In genomic region chr6:114955363-114955762, GRCh38 we compare ENCODE assay signal across 28 cellular contexts.
DNase-seq lines count a peak whose midpoint lies in the region; ATAC-seq, FAIRE-seq and TF ChIP-seq lines count a peak whose summit lies in the region.
"Had no signal": no experiment of that assay in that cellular context is flagged by ENCODE, and none has a peak within 500 bp of the region (broad histone marks: within the 10 kb centered on the region; RNA-seq: fewer than 3 reads in every experiment).

No MANE protein-coding gene starts in this region.

- no peak overlapping the region for H3K4me3 ChIP-seq in kidney (ENCODE audit: low read length in 2 of 2)
- H3K4me3 ChIP-seq: A549; BLaER1 treated with 17β-estradiol and CSF1 and Interleukin-3, amounts not matched to agents 10 nM and 100 nM had no signal

- H3K27ac ChIP-seq in kidney (ENCODE audit: low read depth in 2 of 2, low read length in 2 of 2): no peak overlapping the region
- H3K27ac ChIP-seq: A549; BLaER1 treated with 17β-estradiol and CSF1 and Interleukin-3, amounts not matched to agents 10 nM and 100 nM; KMS-11 had no signal

- DNase-seq in OCI-M1 (lab: John Stamatoyannopoulos, UW) (peak; percentile 79), HPDE6-E6E7 (ENCODE audit: extremely low spot score) (no peak), kidney (no peak)
- DNase-seq in stimulated activated CD4-positive, alpha-beta T cell treated with anti-CD3 and anti-CD28 coated beads, Interleukin-15, amount 100 ng/mL, for 24 hours: no peak
- DNase-seq: AML-193; CD4-positive, alpha-beta T cell; DMS53; NCI-H1048; NCI-H1417; NCI-H1694; NCI-H2029 treated with DMSO at 0.1 percent for 48 hours; NCI-H2227 treated with DMSO at 0.1 percent for 48 hours; NCI-H510A; NCI-H69; SK-N-SH; SW 1271; T-helper 9 cell had no signal

- H3K4me3 Mint-ChIP-seq in stimulated activated memory B cell treated with anti-CD40 and anti-IgM and Interleukin-4, amounts not matched to agents 10 μg/mL and 1 μg/mL and 100 μg/mL, for 72 hours: no peak overlapping the region
- H3K4me3 Mint-ChIP-seq: CD4-positive, alpha-beta T cell; IgD-negative memory B cell; T-helper 1 cell treated with Interleukin-12 subunit alpha and Interleukin-12 subunit beta and Interleukin-4 antibody, amounts not matched to agents 30 μg/mL and 1 μg/mL, for 36 hours had no signal

- no peaks in the 10 kb centered on the region for H3K4me1 ChIP-seq in kidney (ENCODE audit: control insufficient read depth in 1 of 2, insufficient read depth in 1 of 2, low read depth in 1 of 2, low read length in 2 of 2)
- H3K4me1 ChIP-seq: A549; BLaER1 treated with 17β-estradiol and CSF1 and Interleukin-3, amounts not matched to agents 10 nM and 100 nM had no signal

- TF ChIP-seq CTCF in kidney (IDR thresholded peaks at IDR 0.05; ENCODE audit: borderline replicate concordance, extremely low read depth, insufficient read depth): no peak

- FAIRE-seq in kidney (lab: Jason Lieb, UNC): no peak
- FAIRE-seq: A549, D721Med, RCC 7860 had no signal

- no peaks in the 10 kb centered on the region for H3K4me1 Mint-ChIP-seq in stimulated activated memory B cell treated with anti-CD40 and anti-IgM and Interleukin-4, amounts not matched to agents 10 μg/mL and 1 μg/mL and 100 μg/mL, for 72 hours
- H3K4me1 Mint-ChIP-seq: IgD-negative memory B cell had no signal

- no peaks in the 10 kb centered on the region for H3K27me3 Mint-ChIP-seq in stimulated activated memory B cell treated with anti-CD40 and anti-IgM and Interleukin-4, amounts not matched to agents 10 μg/mL and 1 μg/mL and 100 μg/mL, for 72 hours
- H3K27me3 Mint-ChIP-seq: CD4-positive, alpha-beta T cell; IgD-negative memory B cell had no signal

- peaks cover 5% of the 10 kb centered on the region for H3K9me3 Mint-ChIP-seq in stimulated activated memory B cell treated with anti-CD40 and anti-IgM and Interleukin-4, amounts not matched to agents 10 μg/mL and 1 μg/mL and 100 μg/mL, for 72 hours

- ATAC-seq in GM18868 (IDR thresholded peaks at IDR 0.05; ENCODE audit: unreplicated experiment) (peak; percentile 74), HG02610 (IDR thresholded peaks at IDR 0.05; ENCODE audit: unreplicated experiment) (peak; percentile 53), HG03442 (IDR thresholded peaks at IDR 0.05; ENCODE audit: unreplicated experiment) (peak; percentile 55)
- no peak for ATAC-seq in stimulated activated memory B cell treated with anti-CD40 and anti-IgM and Interleukin-4, amounts not matched to agents 10 μg/mL and 1 μg/mL and 100 μg/mL, for 72 hours
- ATAC-seq: A549 had no signal

- H3K9ac ChIP-seq in kidney (ENCODE audit: low read length in 2 of 2): no peak overlapping the region
- H3K9ac ChIP-seq: BLaER1 treated with 17β-estradiol and CSF1 and Interleukin-3, amounts not matched to agents 10 nM and 100 nM; KMS-11; SK-N-SH had no signal

- H3K27ac Mint-ChIP-seq in stimulated activated memory B cell treated with anti-CD40 and anti-IgM and Interleukin-4, amounts not matched to agents 10 μg/mL and 1 μg/mL and 100 μg/mL, for 72 hours: no peak overlapping the region
- H3K27ac Mint-ChIP-seq: CD4-positive, alpha-beta T cell; IgD-negative memory B cell; T-helper 1 cell treated with Interleukin-12 subunit alpha and Interleukin-12 subunit beta and Interleukin-4 antibody, amounts not matched to agents 30 μg/mL and 1 μg/mL, for 36 hours had no signal

- H3K36me3 Mint-ChIP-seq in stimulated activated memory B cell treated with anti-CD40 and anti-IgM and Interleukin-4, amounts not matched to agents 10 μg/mL and 1 μg/mL and 100 μg/mL, for 72 hours: no peaks in the 10 kb centered on the region
- H3K36me3 Mint-ChIP-seq: IgD-negative memory B cell had no signal

- no peaks in the 10 kb centered on the region for H3K36me3 ChIP-seq in kidney (ENCODE audit: control insufficient read depth in 1 of 2, insufficient read depth in 2 of 2, low read length in 2 of 2)
- H3K36me3 ChIP-seq: BLaER1 treated with 17β-estradiol and CSF1 and Interleukin-3, amounts not matched to agents 10 nM and 100 nM had no signal

- intact Hi-C loops in kidney (cut with DNase I): no loop called here

- peaks cover 0 to 2% of the 10 kb centered on the region in 2 donors for H3K9me3 ChIP-seq in kidney (ENCODE audit: control insufficient read depth in 1 of 2, low read length in 2 of 2)
- H3K9me3 ChIP-seq: A549 had no signal
